In the genomic region with DNA sequence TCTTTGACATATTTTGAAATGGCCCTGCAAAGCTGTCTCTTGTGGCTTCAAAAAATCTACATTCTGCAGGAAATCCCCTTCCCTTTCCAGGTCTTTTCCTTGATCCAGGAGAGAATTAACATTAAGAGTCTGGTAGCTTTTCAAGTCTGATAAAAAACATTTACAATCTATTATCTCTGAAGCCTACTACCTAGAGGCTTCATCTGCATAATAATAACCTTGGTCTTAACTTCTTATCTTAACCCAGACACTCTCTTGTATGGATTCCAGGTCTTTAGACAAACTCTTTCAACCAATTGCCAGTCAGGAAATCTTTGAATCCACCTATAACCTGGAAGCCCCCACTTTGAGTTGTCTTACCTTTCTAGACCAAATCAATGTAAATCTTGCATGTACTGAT, we compare ENCODE assay signal across 34 cellular contexts.
"Had no signal": no experiment of that assay in that cellular context is flagged by ENCODE, and none has a peak within 500 bp of the region (broad histone marks: within the 10 kb centered on the region; RNA-seq: fewer than 3 reads in every experiment).

No MANE protein-coding gene starts in this region.

- H3K27me3 ChIP-seq: adrenal gland, body of pancreas, brain microvascular endothelial cell, breast epithelium had no signal

- H3K27me3 Mint-ChIP-seq: activated CD4-positive, alpha-beta memory T cell treated with anti-CD3 and anti-CD28 coated beads, Interleukin-2, amount 10 ng/mL, durations not matched to agents 7 days and 5 days; activated CD4-positive, alpha-beta T cell treated with anti-CD3 and anti-CD28 coated beads for 36 hours; activated CD4-positive, alpha-beta T cell treated with anti-CD3 and anti-CD28 coated beads, Interleukin-2, amount 10 ng/mL, durations not matched to agents 7 days and 5 days; activated CD8-positive, alpha-beta memory T cell treated with anti-CD3 and anti-CD28 coated beads, Interleukin-2, amount 10 ng/mL, durations not matched to agents 7 days and 5 days; activated naive CD4-positive, alpha-beta T cell treated with anti-CD3 and anti-CD28 coated beads, Interleukin-2, amount 10 ng/mL, durations not matched to agents 7 days and 5 days; activated naive CD4-positive, alpha-beta T cell treated with anti-CD3 and anti-CD28 coated beads, Interleukin-2, amount 50 U/mL, for 24 hours; activated naive CD8-positive, alpha-beta T cell; activated T-cell treated with anti-CD3 and anti-CD28 coated beads, Interleukin-2, amount 50 U/mL, for 24 hours had no signal

- ATAC-seq: activated CD4-positive, alpha-beta T cell treated with anti-CD3 and anti-CD28 coated beads for 36 hours; activated CD4-positive, CD25-positive, alpha-beta regulatory T cell treated with anti-CD3 and anti-CD28 coated beads, Interleukin-2, amount 50 U/mL, for 24 hours; activated CD8-positive, alpha-beta memory T cell treated with anti-CD3 and anti-CD28 coated beads, Interleukin-2, amount 10 ng/mL, durations not matched to agents 7 days and 5 days; activated CD8-positive, alpha-beta T cell treated with anti-CD3 and anti-CD28 coated beads, Interleukin-2, amount 10 ng/mL, durations not matched to agents 7 days and 5 days; body of pancreas had no signal

- H3K4me1 Mint-ChIP-seq: activated CD4-positive, alpha-beta memory T cell treated with anti-CD3 and anti-CD28 coated beads, Interleukin-2, amount 10 ng/mL, durations not matched to agents 7 days and 5 days; activated CD4-positive, alpha-beta T cell treated with anti-CD3 and anti-CD28 coated beads for 36 hours; activated CD4-positive, alpha-beta T cell treated with anti-CD3 and anti-CD28 coated beads, Interleukin-2, amount 10 ng/mL, durations not matched to agents 7 days and 5 days; activated CD8-positive, alpha-beta memory T cell treated with anti-CD3 and anti-CD28 coated beads, Interleukin-2, amount 10 ng/mL, durations not matched to agents 7 days and 5 days; activated naive CD4-positive, alpha-beta T cell treated with anti-CD3 and anti-CD28 coated beads, Interleukin-2, amount 10 ng/mL, durations not matched to agents 7 days and 5 days; activated naive CD4-positive, alpha-beta T cell treated with anti-CD3 and anti-CD28 coated beads, Interleukin-2, amount 50 U/mL, for 24 hours had no signal

- H3K36me3 ChIP-seq: adrenal gland, brain microvascular endothelial cell, breast epithelium had no signal

- DNase-seq: activated CD4-positive, alpha-beta memory T cell treated with anti-CD3 and anti-CD28 coated beads, Interleukin-2, amount 10 ng/mL, durations not matched to agents 7 days and 5 days; activated CD4-positive, alpha-beta T cell treated with anti-CD3 and anti-CD28 coated beads for 1 hour; activated CD4-positive, alpha-beta T cell treated with anti-CD3 and anti-CD28 coated beads for 36 hours; activated CD4-positive, alpha-beta T cell treated with anti-CD3 and anti-CD28 coated beads for 48 hours; activated CD4-positive, alpha-beta T cell treated with anti-CD3 and anti-CD28 coated beads, Interleukin-2, amount 10 ng/mL, durations not matched to agents 7 days and 5 days; activated CD4-positive, alpha-beta T cell treated with anti-CD3 and anti-CD28 coated beads, Interleukin-2, amount 50 U/mL, for 48 hours; activated CD4-positive, CD25-positive, alpha-beta regulatory T cell; activated CD8-positive, alpha-beta memory T cell treated with anti-CD3 and anti-CD28 coated beads for 24 hours; activated CD8-positive, alpha-beta memory T cell treated with anti-CD3 and anti-CD28 coated beads, Interleukin-2, amount 10 ng/mL, durations not matched to agents 7 days and 5 days; activated CD8-positive, alpha-beta memory T cell treated with anti-CD3 and anti-CD28 coated beads, Interleukin-2, amount 50 U/mL, for 48 hours; activated CD8-positive, alpha-beta T cell treated with anti-CD3 and anti-CD28 coated beads, Interleukin-2, amount 10 ng/mL, durations not matched to agents 7 days and 5 days; activated effector memory CD4-positive, alpha-beta T cell treated with Interleukin-2 at 50 U/mL for 16 hours; activated gamma-delta T cell; activated naive CD4-positive, alpha-beta T cell treated with anti-CD3 and anti-CD28 coated beads, Interleukin-2, amount 10 ng/mL, durations not matched to agents 7 days and 5 days; activated naive CD4-positive, alpha-beta T cell treated with Interleukin-2 at 50 U/mL for 16 hours; activated T-cell treated with anti-CD3 and anti-CD28 coated beads, Interleukin-2, amount 50 U/mL, for 24 hours; activated T-cell treated with anti-CD3 and anti-CD28 coated beads, Interleukin-2, amount 50 U/mL, for 48 hours; adrenal gland; amniotic stem cell; aorta; body of pancreas; brain microvascular endothelial cell; central memory CD4-positive, alpha-beta T cell; T-helper 1 cell; T-helper 2 cell; T-helper 9 cell had no signal

- H3K36me3 Mint-ChIP-seq: activated CD8-positive, alpha-beta memory T cell treated with anti-CD3 and anti-CD28 coated beads, Interleukin-2, amount 10 ng/mL, durations not matched to agents 7 days and 5 days; activated naive CD4-positive, alpha-beta T cell treated with anti-CD3 and anti-CD28 coated beads, Interleukin-2, amount 10 ng/mL, durations not matched to agents 7 days and 5 days had no signal

- H3K27ac Mint-ChIP-seq: activated CD4-positive, alpha-beta memory T cell treated with anti-CD3 and anti-CD28 coated beads, Interleukin-2, amount 10 ng/mL, durations not matched to agents 7 days and 5 days; activated CD4-positive, alpha-beta T cell treated with anti-CD3 and anti-CD28 coated beads for 36 hours; activated CD4-positive, alpha-beta T cell treated with anti-CD3 and anti-CD28 coated beads, Interleukin-2, amount 10 ng/mL, durations not matched to agents 7 days and 5 days; activated CD8-positive, alpha-beta memory T cell treated with anti-CD3 and anti-CD28 coated beads, Interleukin-2, amount 10 ng/mL, durations not matched to agents 7 days and 5 days; activated CD8-positive, alpha-beta T cell treated with anti-CD3 and anti-CD28 coated beads, Interleukin-2, amount 10 ng/mL, durations not matched to agents 7 days and 5 days; activated naive CD4-positive, alpha-beta T cell treated with anti-CD3 and anti-CD28 coated beads, Interleukin-2, amount 10 ng/mL, durations not matched to agents 7 days and 5 days; activated naive CD4-positive, alpha-beta T cell treated with anti-CD3 and anti-CD28 coated beads, Interleukin-2, amount 50 U/mL, for 24 hours; activated naive CD8-positive, alpha-beta T cell; activated T-cell treated with anti-CD3 and anti-CD28 coated beads, Interleukin-2, amount 50 U/mL, for 24 hours; activated T-helper 2 cell treated with anti-CD3 and anti-CD28 coated beads, Interferon-gamma antibody, Interleukin-2, Interleukin-4, amounts not matched to agents 10 μg/mL and 5 μg/mL and 100 μg/mL, durations not matched to agents 14 hours and 24 hours and 36 hours; T-helper 1 cell treated with Interleukin-12 subunit alpha and Interleukin-12 subunit beta and Interleukin-4 antibody, amounts not matched to agents 30 μg/mL and 1 μg/mL, for 36 hours; T-helper 2 cell treated with Interferon-gamma antibody and Interleukin-4, amounts not matched to agents 5 μg/mL and 100 μg/mL, for 36 hours had no signal

- H3K9me3 Mint-ChIP-seq: activated T-helper 2 cell treated with anti-CD3 and anti-CD28 coated beads, Interferon-gamma antibody, Interleukin-2, Interleukin-4, amounts not matched to agents 10 μg/mL and 5 μg/mL and 100 μg/mL, durations not matched to agents 14 hours and 24 hours and 36 hours had no signal

- H3K9me3 ChIP-seq: adrenal gland, body of pancreas had no signal

- H3K27ac ChIP-seq: adrenal gland, body of pancreas, brain microvascular endothelial cell, breast epithelium, VCaP had no signal

- H3K4me3 Mint-ChIP-seq: activated CD4-positive, alpha-beta memory T cell treated with anti-CD3 and anti-CD28 coated beads, Interleukin-2, amount 10 ng/mL, durations not matched to agents 7 days and 5 days; activated CD4-positive, alpha-beta T cell treated with anti-CD3 and anti-CD28 coated beads for 36 hours; activated CD4-positive, alpha-beta T cell treated with anti-CD3 and anti-CD28 coated beads, Interleukin-2, amount 10 ng/mL, durations not matched to agents 7 days and 5 days; activated CD8-positive, alpha-beta memory T cell treated with anti-CD3 and anti-CD28 coated beads, Interleukin-2, amount 10 ng/mL, durations not matched to agents 7 days and 5 days; activated CD8-positive, alpha-beta T cell treated with anti-CD3 and anti-CD28 coated beads, Interleukin-2, amount 10 ng/mL, durations not matched to agents 7 days and 5 days; activated naive CD4-positive, alpha-beta T cell treated with anti-CD3 and anti-CD28 coated beads, Interleukin-2, amount 10 ng/mL, durations not matched to agents 7 days and 5 days; activated naive CD4-positive, alpha-beta T cell treated with anti-CD3 and anti-CD28 coated beads, Interleukin-2, amount 50 U/mL, for 24 hours; activated naive CD8-positive, alpha-beta T cell; activated T-cell treated with anti-CD3 and anti-CD28 coated beads, Interleukin-2, amount 50 U/mL, for 24 hours; T-helper 1 cell treated with Interleukin-12 subunit alpha and Interleukin-12 subunit beta and Interleukin-4 antibody, amounts not matched to agents 30 μg/mL and 1 μg/mL, for 36 hours; T-helper 2 cell treated with Interferon-gamma antibody and Interleukin-4, amounts not matched to agents 5 μg/mL and 100 μg/mL, for 36 hours had no signal

- H3K4me3 ChIP-seq: adrenal gland, body of pancreas, breast epithelium had no signal

- H3K4me1 ChIP-seq: body of pancreas, breast epithelium had no signal
